In genomic region chr10:30455816-30456215, GRCh38 we compare ENCODE assay signal across 8 cellular contexts. TPM values are rescaled to one million over a fixed set of nuclear protein-coding genes. Genes with fewer than 3 reads are reported as not detected.
DNase-seq lines count a peak whose midpoint lies in the region; ATAC-seq, FAIRE-seq and TF ChIP-seq lines count a peak whose summit lies in the region.

No MANE protein-coding gene starts in this region.

- no peak overlapping the region for H3K4ac ChIP-seq in mesenchymal stem cell (ENCODE audit: low read depth in 1 of 2, low read length in 2 of 2)

- no peak overlapping the region for H2BK15ac ChIP-seq in mesenchymal stem cell (ENCODE audit: low read depth, poor library complexity, severe bottlenecking)

- no peaks in the 10 kb centered on the region for H3K27me3 ChIP-seq in CD8-positive, alpha-beta memory T cell (ENCODE audit: insufficient read depth, low read length, poor library complexity, severe bottlenecking)
- no peaks in the 10 kb centered on the region for H3K27me3 ChIP-seq in mesenchymal stem cell (ENCODE audit: control insufficient read depth in 1 of 2, insufficient read depth in 1 of 2, low read length in 2 of 2)

- WGBS in mesenchymal stem cell, result 94% methylated on average over 3 of the region's 4 CpGs

- DNase-seq in CD8-positive, alpha-beta memory T cell, result peak in 3 of 5 donors; percentile 23 to 55 (median 24)
- no peak for DNase-seq in T-helper 2 cell treated with Interferon-gamma antibody and Interleukin-4, amounts not matched to agents 5 μg/mL and 100 μg/mL, for 36 hours (ENCODE audit: low spot score)
- DNase-seq in mesenchymal stem cell (no peak), frontal cortex (ENCODE audit: low spot score in 2 of 2) (no peak), foreskin fibroblast (no peak), inferior parietal cortex (ENCODE audit: extremely low spot score) (no peak), AML-193 (lab: John Stamatoyannopoulos, UW) (no peak)

- H3K36me3 ChIP-seq in CD8-positive, alpha-beta memory T cell (ENCODE audit: insufficient read depth, low read length), result peaks cover 21% of the 10 kb centered on the region
- peaks cover 12 to 80% of the 10 kb centered on the region in 2 experiments for H3K36me3 ChIP-seq in mesenchymal stem cell (ENCODE audit: control insufficient read depth in 1 of 2, insufficient read depth in 2 of 2, low read depth in 1 of 2, low read length in 2 of 2)

- no peak overlapping the region for H3K4me2 ChIP-seq in mesenchymal stem cell (ENCODE audit: low read length, poor library complexity, severe bottlenecking)

- H3K4me3 Mint-ChIP-seq in CD8-positive, alpha-beta memory T cell, result peak overlapping the region; percentile 28 to 84 (median 75)
- H3K4me3 Mint-ChIP-seq in T-helper 2 cell treated with Interferon-gamma antibody and Interleukin-4, amounts not matched to agents 5 μg/mL and 100 μg/mL, for 36 hours, result peak overlapping the region; percentile 56

- no peaks in the 10 kb centered on the region for H3K27me3 Mint-ChIP-seq in CD8-positive, alpha-beta memory T cell
- no peaks in the 10 kb centered on the region for H3K27me3 Mint-ChIP-seq in T-helper 2 cell treated with Interferon-gamma antibody and Interleukin-4, amounts not matched to agents 5 μg/mL and 100 μg/mL, for 36 hours (ENCODE audit: low read depth)

- no peak overlapping the region for H2AFZ ChIP-seq in mesenchymal stem cell (ENCODE audit: low read depth, low read length)

- no peaks in the 10 kb centered on the region for H3K79me1 ChIP-seq in mesenchymal stem cell (replicated peaks; ENCODE audit: low read length, poor library complexity, severe bottlenecking)

- no peaks in the 10 kb centered on the region for H3K9me3 Mint-ChIP-seq in CD8-positive, alpha-beta memory T cell
- H3K9me3 Mint-ChIP-seq in T-helper 2 cell treated with Interferon-gamma antibody and Interleukin-4, amounts not matched to agents 5 μg/mL and 100 μg/mL, for 36 hours, result no peaks in the 10 kb centered on the region

- H3K9ac ChIP-seq in mesenchymal stem cell (ENCODE audit: low read length), result peak overlapping the region; percentile 83

- peaks cover 41% of the 10 kb centered on the region for H3K4me1 ChIP-seq in CD8-positive, alpha-beta memory T cell (ENCODE audit: insufficient read depth, low read length)
- H3K4me1 ChIP-seq in mesenchymal stem cell (ENCODE audit: control insufficient read depth, insufficient read depth, low read depth, low read length), result peaks cover 2% of the 10 kb centered on the region

- H2AK5ac ChIP-seq in mesenchymal stem cell (ENCODE audit: low read length, severe bottlenecking), result peak overlapping the region; percentile 31

- peaks cover 9 to 59% (median 12%) of the 10 kb centered on the region in 3 donors for H3K36me3 Mint-ChIP-seq in CD8-positive, alpha-beta memory T cell
- H3K36me3 Mint-ChIP-seq in T-helper 2 cell treated with Interferon-gamma antibody and Interleukin-4, amounts not matched to agents 5 μg/mL and 100 μg/mL, for 36 hours (ENCODE audit: low read depth), result peaks cover 27% of the 10 kb centered on the region

- no peak for TF ChIP-seq CTCF in foreskin fibroblast (IDR thresholded peaks at IDR 0.05; ENCODE audit: low read depth, low read length)

- peaks cover 33 to 52% (median 39%) of the 10 kb centered on the region in 3 donors for H3K4me1 Mint-ChIP-seq in CD8-positive, alpha-beta memory T cell
- H3K4me1 Mint-ChIP-seq in T-helper 2 cell treated with Interferon-gamma antibody and Interleukin-4, amounts not matched to agents 5 μg/mL and 100 μg/mL, for 36 hours (ENCODE audit: low read depth), result peaks cover 29% of the 10 kb centered on the region

- no peak overlapping the region for H2BK5ac ChIP-seq in mesenchymal stem cell (ENCODE audit: low read depth, low read length, poor library complexity, severe bottlenecking)

- H3K27ac Mint-ChIP-seq in CD8-positive, alpha-beta memory T cell, result peak overlapping the region; percentile 66 to 94 (median 88)
- peak overlapping the region; percentile 71 for H3K27ac Mint-ChIP-seq in T-helper 2 cell treated with Interferon-gamma antibody and Interleukin-4, amounts not matched to agents 5 μg/mL and 100 μg/mL, for 36 hours

- no peak overlapping the region for H3K23ac ChIP-seq in mesenchymal stem cell (ENCODE audit: low read length in 2 of 2)

- no peak overlapping the region for H2BK120ac ChIP-seq in mesenchymal stem cell (ENCODE audit: low read depth, low read length)

- H4K91ac ChIP-seq in mesenchymal stem cell (ENCODE audit: low read length), result no peak overlapping the region

- H3K14ac ChIP-seq in mesenchymal stem cell (ENCODE audit: low read length in 2 of 2), result no peak overlapping the region

- peak; percentile 47 for ATAC-seq in GM21515 (IDR thresholded peaks at IDR 0.05; ENCODE audit: unreplicated experiment)

- no peak overlapping the region for H3K18ac ChIP-seq in mesenchymal stem cell (ENCODE audit: low read depth in 1 of 2, low read length in 2 of 2)

- H3K4me3 ChIP-seq in CD8-positive, alpha-beta memory T cell (ENCODE audit: low read length), result peak overlapping the region; percentile 10
- H3K4me3 ChIP-seq in mesenchymal stem cell (ENCODE audit: insufficient read depth in 1 of 2, low read depth in 1 of 2, low read length in 2 of 2) (peak overlapping the region in 1 of 2 experiments; percentile 22), foreskin fibroblast (ENCODE audit: low read depth in 1 of 2, low read length in 2 of 2) (no peak overlapping the region)

- CTCF ChIA-PET in CD8-positive, alpha-beta memory T cell (lab: Charles Lee), result interaction anchor here (1.0 to 2.8 kb wide), 5 partner anchors 11 to 73 kb away, joined by 3 to 13 read pairs (median 6); partner anchors contain the start of gene MAP3K8

- no peak overlapping the region for H3K27ac ChIP-seq in CD8-positive, alpha-beta memory T cell (ENCODE audit: low read depth, low read length)
- no peak overlapping the region for H3K27ac ChIP-seq in mesenchymal stem cell (ENCODE audit: low read length, poor library complexity, severe bottlenecking)

- no peak for FAIRE-seq in frontal cortex (lab: Jason Lieb, UNC)

- no peak overlapping the region for H2BK12ac ChIP-seq in mesenchymal stem cell (ENCODE audit: low read length in 2 of 2)

- H3K9me3 ChIP-seq in CD8-positive, alpha-beta memory T cell (ENCODE audit: low read length), result no peaks in the 10 kb centered on the region
- no peaks in the 10 kb centered on the region for H3K9me3 ChIP-seq in mesenchymal stem cell (ENCODE audit: control insufficient read depth, low read length)

- POLR2A ChIA-PET in CD8-positive, alpha-beta memory T cell (lab: Charles Lee), result interaction anchor here (0.9 to 2.7 kb wide), 4 partner anchors 16 to 74 kb away, joined by 3 to 14 read pairs (median 10); partner anchors contain the start of gene MAP3K8

- H4K8ac ChIP-seq in mesenchymal stem cell (ENCODE audit: low read length), result no peak overlapping the region

RNA-seq across cellular contexts. Expression of gene MAP3K8, which starts 21.8 kb away (rescaled TPM):
- 10 to 100 TPM; 40.3 to 42.6 TPM for total RNA-seq in CD8-positive, alpha-beta memory T cell
- 16.4 TPM for polyA plus RNA-seq in CD8-positive, alpha-beta memory T cell
- polyA plus RNA-seq in mesenchymal stem cell (2013, experiment 1 of 2), result 9.7 TPM
- 9.5 TPM for polyA plus RNA-seq in mesenchymal stem cell (2013, experiment 2 of 2)
- total RNA-seq in frontal cortex, result 4.9 TPM

Comparison
In these comparisons a context has a peak if more than half of its experiments do, and no peak if none do; other contexts are left out.
1. DNase-seq: peak in CD8-positive, alpha-beta memory T cell (3 of 5); none in T-helper 2 cell treated with Interferon-gamma antibody and Interleukin-4, amounts not matched to agents 5 μg/mL and 100 μg/mL, for 36 hours (single experiment), mesenchymal stem cell (single experiment), frontal cortex (0 of 2), foreskin fibroblast (0 of 2), inferior parietal cortex (single experiment) and AML-193 (0 of 2).